8 cellular contexts compared by ENCODE assay signal in the genomic region with DNA sequence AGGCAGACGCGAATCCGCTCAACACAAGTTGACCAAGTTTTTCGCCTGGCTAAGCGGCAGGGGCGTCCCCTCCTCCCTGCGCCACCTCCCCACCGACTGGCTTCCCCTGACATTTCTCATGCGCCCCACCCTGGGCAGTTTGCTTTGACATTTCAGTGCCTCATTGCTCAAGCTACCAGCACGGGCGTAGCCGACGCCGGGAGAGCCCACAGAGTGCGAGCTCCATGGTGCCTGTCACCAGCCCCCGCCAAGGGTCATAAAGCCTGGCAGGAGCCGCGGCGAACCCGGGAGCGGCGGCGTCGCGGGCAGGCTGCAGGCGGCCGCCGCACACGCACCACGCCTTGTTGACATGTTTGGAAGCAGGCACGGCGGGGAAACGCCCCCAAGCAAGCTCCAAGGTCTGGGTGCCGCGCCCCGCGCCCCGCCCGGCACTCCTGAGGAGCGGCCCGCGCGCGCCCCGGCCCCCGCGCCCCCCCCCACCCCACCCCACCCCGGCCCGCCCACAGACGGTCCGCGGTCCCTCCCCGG. TPM values are rescaled to one million over a fixed set of nuclear protein-coding genes. Genes with fewer than 3 reads are reported as not detected.
DNase-seq lines count a peak whose midpoint lies in the region; ATAC-seq and TF ChIP-seq lines count a peak whose summit lies in the region.

No MANE protein-coding gene starts in this region.

- H3K27ac ChIP-seq in right lobe of liver = peak overlapping the region; percentile 97 to 99 (median 98)

- peaks cover 0 to 39% (median 10%) of the 10 kb centered on the region in 4 donors for H3K4me1 ChIP-seq in right lobe of liver

- no peaks in the 10 kb centered on the region for H3K9me3 ChIP-seq in right lobe of liver

- peaks cover 29% of the 10 kb centered on the region for H3K36me3 Mint-ChIP-seq in activated CD4-positive, alpha-beta T cell treated with anti-CD3 and anti-CD28 coated beads, Interleukin-2, amount 10 ng/mL, durations not matched to agents 7 days and 5 days (ENCODE audit: low read depth)
- peaks cover 29% of the 10 kb centered on the region for H3K36me3 Mint-ChIP-seq in dendritic cell treated with granulocyte-macrophage colony-stimulating factor and Interleukin-4, amounts not matched to agents 40 ng/mL and 50 ng/mL, for 4 days (ENCODE audit: low read depth)

- ATAC-seq in GM18517 (IDR thresholded peaks at IDR 0.05; ENCODE audit: unreplicated experiment) (peak; percentile 54), HG03060 (IDR thresholded peaks at IDR 0.05; ENCODE audit: low read depth, unreplicated experiment) (peak; percentile 27), right lobe of liver (peak; percentile 69 to 89 (median 85))

- H3K4me1 Mint-ChIP-seq in activated CD4-positive, alpha-beta T cell treated with anti-CD3 and anti-CD28 coated beads, Interleukin-2, amount 10 ng/mL, durations not matched to agents 7 days and 5 days = peaks cover 49% of the 10 kb centered on the region
- peaks cover 46% of the 10 kb centered on the region for H3K4me1 Mint-ChIP-seq in dendritic cell treated with granulocyte-macrophage colony-stimulating factor and Interleukin-4, amounts not matched to agents 40 ng/mL and 50 ng/mL, for 4 days (ENCODE audit: low read depth)

- intact Hi-C loops in dendritic cell treated with granulocyte-macrophage colony-stimulating factor and Interleukin-4, amounts not matched to agents 40 ng/mL and 50 ng/mL, for 4 days (cut with micrococcal nuclease) = loop anchor here (2.0 to 5.0 kb wide), 2 partner anchors 34 to 41 kb away; partner anchors contain the start of gene CLN5
- intact Hi-C loops in right lobe of liver (cut with DNase I) = no loop called here

- H3K4me3 Mint-ChIP-seq in activated CD4-positive, alpha-beta T cell treated with anti-CD3 and anti-CD28 coated beads, Interleukin-2, amount 10 ng/mL, durations not matched to agents 7 days and 5 days = peak overlapping the region; percentile 94
- peak overlapping the region; percentile 93 for H3K4me3 Mint-ChIP-seq in dendritic cell treated with granulocyte-macrophage colony-stimulating factor and Interleukin-4, amounts not matched to agents 40 ng/mL and 50 ng/mL, for 4 days

- no peaks in the 10 kb centered on the region for H3K27me3 Mint-ChIP-seq in activated CD4-positive, alpha-beta T cell treated with anti-CD3 and anti-CD28 coated beads, Interleukin-2, amount 10 ng/mL, durations not matched to agents 7 days and 5 days
- no peaks in the 10 kb centered on the region for H3K27me3 Mint-ChIP-seq in dendritic cell treated with granulocyte-macrophage colony-stimulating factor and Interleukin-4, amounts not matched to agents 40 ng/mL and 50 ng/mL, for 4 days

- CTCF ChIA-PET in activated CD4-positive, alpha-beta T cell treated with anti-CD3 and anti-CD28 coated beads, Interleukin-2, amount 10 ng/mL, durations not matched to agents 7 days and 5 days (lab: Charles Lee) = interaction anchor here (0.6 to 2.2 kb wide), 4 partner anchors 8 to 46 kb away, joined by 3 to 5 read pairs (median 5); no protein-coding TSS in a partner anchor

- H3K9me3 Mint-ChIP-seq in activated CD4-positive, alpha-beta T cell treated with anti-CD3 and anti-CD28 coated beads, Interleukin-2, amount 10 ng/mL, durations not matched to agents 7 days and 5 days = peaks cover 3% of the 10 kb centered on the region
- H3K9me3 Mint-ChIP-seq in dendritic cell treated with granulocyte-macrophage colony-stimulating factor and Interleukin-4, amounts not matched to agents 40 ng/mL and 50 ng/mL, for 4 days = no peaks in the 10 kb centered on the region

- TF ChIP-seq POLR2A in right lobe of liver (IDR thresholded peaks at IDR 0.05) = no peak

- no peak for TF ChIP-seq CTCF in right lobe of liver (IDR thresholded peaks at IDR 0.05)

- POLR2A ChIA-PET in activated CD4-positive, alpha-beta T cell treated with anti-CD3 and anti-CD28 coated beads, Interleukin-2, amount 10 ng/mL, durations not matched to agents 7 days and 5 days (lab: Charles Lee) = interaction anchor here (1.1 kb wide), 1 partner anchor 13 kb away, joined by 3 read pairs; no protein-coding TSS in a partner anchor

- no peaks in the 10 kb centered on the region for H3K27me3 ChIP-seq in right lobe of liver

- WGBS in right lobe of liver (ENCODE audit: insufficient coverage, low coverage, low lambda C conversion rate, missing lambda C conversion rate) = 1% methylated on average over 11 of the region's 53 CpGs

- peak overlapping the region; percentile 96 for H3K27ac Mint-ChIP-seq in activated CD4-positive, alpha-beta T cell treated with anti-CD3 and anti-CD28 coated beads, Interleukin-2, amount 10 ng/mL, durations not matched to agents 7 days and 5 days
- peak overlapping the region; percentile 91 for H3K27ac Mint-ChIP-seq in dendritic cell treated with granulocyte-macrophage colony-stimulating factor and Interleukin-4, amounts not matched to agents 40 ng/mL and 50 ng/mL, for 4 days

- DNase-seq in A172 (ENCODE audit: low spot score) (peak; percentile 54), NCI-H345 (lab: John Stamatoyannopoulos, UW) (peak; percentile 80), right lobe of liver (peak; percentile 84 to 92 (median 90))
- DNase-seq in activated CD4-positive, alpha-beta T cell treated with anti-CD3 and anti-CD28 coated beads, Interleukin-2, amount 10 ng/mL, durations not matched to agents 7 days and 5 days = peak; percentile 84
- DNase-seq in stimulated activated CD4-positive, alpha-beta T cell treated with anti-CD3 and anti-CD28 coated beads, Interleukin-4, amount 100 ng/mL, for 48 hours (ENCODE audit: low read depth in 2 of 2) = peak; percentile 60

- peaks cover 0 to 4% (median 0%) of the 10 kb centered on the region in 4 donors for H3K36me3 ChIP-seq in right lobe of liver

- peak overlapping the region; percentile 94 to 96 (median 95) for H3K4me3 ChIP-seq in right lobe of liver

RNA-seq across cellular contexts. Expression of gene FBXL3, which starts 0.6 kb away (rescaled TPM):
- 37.7 and 39.9 TPM in 2 replicates for total RNA-seq in A172 (2014; rRNA removed; shearing (Covaris generic))
- total RNA-seq in activated CD4-positive, alpha-beta T cell treated with anti-CD3 and anti-CD28 coated beads, Interleukin-2, amount 10 ng/mL, durations not matched to agents 7 days and 5 days = 10 to 100 TPM; 41.3 to 43.2 TPM
- 10 to 100 TPM; 13.6 to 31.4 (median 19.7) TPM for total RNA-seq in right lobe of liver

RNA-seq across cellular contexts. Expression of gene CLN5, which starts 34.4 kb away (rescaled TPM):
- 18.7 and 24.9 TPM in 2 replicates for total RNA-seq in A172 (2014; rRNA removed; shearing (Covaris generic))
- total RNA-seq in activated CD4-positive, alpha-beta T cell treated with anti-CD3 and anti-CD28 coated beads, Interleukin-2, amount 10 ng/mL, durations not matched to agents 7 days and 5 days = 10 to 100 TPM; 15.5 to 15.8 TPM
- 10 to 100 TPM; 14.7 to 26.5 (median 18.5) TPM for total RNA-seq in right lobe of liver

Comparison
In these comparisons a context has a peak if more than half of its experiments do, and no peak if none do; other contexts are left out.
1. Peak in every context shown above with its lines: DNase-seq, ATAC-seq, H3K4me3 ChIP-seq and H3K27ac ChIP-seq.
2. ATAC-seq: peak in every context shown above with its lines; median percentile 85 in right lobe of liver; 54 in GM18517; 27 in HG03060.